1 cellular context compared by ENCODE assay signal in genomic region chr6:106156863-106157262, GRCh38.
TF ChIP-seq lines count a peak whose summit lies in the region.

No MANE protein-coding gene starts in this region.

TF ChIP-seq in IMR-90, 13 proteins besides CTCF, POLR2A, EP300 and RAD21:
- TF ChIP-seq FOS (IDR thresholded peaks at IDR 0.05; ENCODE audit: low read depth, low read length) = no peak
